Comparison of ENCODE assay signal across 12 cellular contexts in the genomic region with DNA sequence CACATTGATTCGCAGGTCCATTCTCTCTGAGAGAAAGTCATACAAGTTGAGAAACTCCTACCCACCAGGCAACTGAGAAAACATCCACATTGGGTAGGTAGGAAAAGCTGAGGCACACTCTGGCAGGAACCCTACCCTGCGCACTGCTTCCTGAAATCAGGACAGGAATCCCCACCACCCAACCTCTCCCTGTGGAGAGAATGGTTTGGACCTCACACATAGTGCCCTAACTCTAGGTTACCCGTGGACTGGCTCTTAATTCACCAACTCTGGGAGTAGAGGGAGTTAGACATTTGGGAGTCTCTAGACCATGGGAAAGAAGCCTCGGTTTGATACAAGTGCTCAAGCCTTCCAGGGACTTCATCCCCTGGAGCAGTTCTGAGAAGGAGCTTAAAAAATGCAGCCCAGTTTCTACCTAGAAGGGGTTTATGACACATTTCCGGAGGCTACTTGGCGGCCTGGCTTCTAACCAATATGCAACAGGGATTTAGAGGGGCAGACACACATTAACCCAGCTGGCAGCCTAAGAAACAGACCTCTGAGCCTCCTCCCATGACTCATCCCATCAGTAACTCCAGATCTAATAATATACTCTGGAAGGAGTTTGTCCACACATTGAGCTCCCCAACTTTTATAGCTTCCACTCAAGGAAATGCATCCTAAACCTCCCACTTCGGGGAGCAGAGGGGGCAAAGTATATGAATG.
DNase-seq lines count a peak whose midpoint lies in the region; ATAC-seq and TF ChIP-seq lines count a peak whose summit lies in the region.
"Had no signal": no experiment of that assay in that cellular context is flagged by ENCODE, and none has a peak within 500 bp of the region (broad histone marks: within the 10 kb centered on the region; RNA-seq: fewer than 3 reads in every experiment).

No MANE protein-coding gene starts in this region.

- TF ChIP-seq POLR2A in esophagus muscularis mucosa (IDR thresholded peaks at IDR 0.05; ENCODE audit: low read depth): no peak
- TF ChIP-seq POLR2A in erythroblast (IDR thresholded peaks at IDR 0.05; ENCODE audit: low read length): no peak

- H3K27me3 ChIP-seq in PC-3 (ENCODE audit: low read length) (no peaks in the 10 kb centered on the region), skeletal muscle satellite cell (ENCODE audit: control insufficient read depth, insufficient read depth, low read length) (no peaks in the 10 kb centered on the region), esophagus muscularis mucosa (no peaks in the 10 kb centered on the region)
- H3K27me3 ChIP-seq: uterus had no signal

- no peak overlapping the region for H3K27ac ChIP-seq in PC-3 (ENCODE audit: low read length)
- no peak overlapping the region for H3K27ac ChIP-seq in esophagus muscularis mucosa (replicated peaks in 1 of 4)
- H3K27ac ChIP-seq: uterus had no signal

- ATAC-seq in PC-3 (no peak), esophagus mucosa (peak; percentile 36)

- peak; percentile 57 for DNase-seq in GM04503 (ENCODE audit: low read depth)
- peak; percentile 32 for DNase-seq in PC-3
- no peak for DNase-seq in esophagus muscularis mucosa (ENCODE audit: extremely low spot score)
- no peak for DNase-seq in NCI-H2029 (lab: John Stamatoyannopoulos, UW)
- DNase-seq in erythroblast (lab: John Stamatoyannopoulos, UW): no peak
- DNase-seq in cerebellum (ENCODE audit: low spot score): no peak
- DNase-seq: DMS53, retina, SIG-M5, uterus had no signal

- no peaks in the 10 kb centered on the region for H3K9me2 ChIP-seq in PC-3 (replicated peaks; ENCODE audit: low read length)

- WGBS in esophagus muscularis mucosa: 96% methylated on average over 7 of the region's 7 CpGs

- H3K4me1 ChIP-seq in PC-3 (ENCODE audit: insufficient read depth, low read length) (peaks cover 8% of the 10 kb centered on the region; the same call in 1 of the 2 replicates), skeletal muscle satellite cell (ENCODE audit: control insufficient read depth, insufficient read depth, low read length) (peaks cover 34% of the 10 kb centered on the region), esophagus muscularis mucosa (no peaks in the 10 kb centered on the region)
- H3K4me1 ChIP-seq: uterus had no signal

- BruUV-seq in PC-3 (replicated peaks; lab: Mats Ljungman, UMichigan): no TSS peak

- H2AFZ ChIP-seq in PC-3 (ENCODE audit: low read length): no peak overlapping the region

- no peak for TF ChIP-seq CTCF in PC-3 (conservative IDR thresholded peaks at IDR 0.05; ENCODE audit: low read depth, low read length)
- no peak for TF ChIP-seq CTCF in esophagus muscularis mucosa (IDR thresholded peaks at IDR 0.05)

- H3K9ac ChIP-seq in PC-3 (ENCODE audit: low read length): no peak overlapping the region
- H3K9ac ChIP-seq in skeletal muscle satellite cell (ENCODE audit: low read depth, low read length): no peak overlapping the region

- H3K36me3 ChIP-seq in PC-3 (ENCODE audit: low read depth, low read length): no peaks in the 10 kb centered on the region
- H3K36me3 ChIP-seq in skeletal muscle satellite cell (ENCODE audit: insufficient read depth, low read length): no peaks in the 10 kb centered on the region
- H3K36me3 ChIP-seq in esophagus muscularis mucosa: no peaks in the 10 kb centered on the region
- H3K36me3 ChIP-seq: uterus had no signal

- CTCF ChIA-PET in PC-3 (lab: Charles Lee): no interaction called here

- H3K4me3 ChIP-seq in PC-3 (ENCODE audit: low read length) (no peak overlapping the region), skeletal muscle satellite cell (ENCODE audit: low read length) (no peak overlapping the region), esophagus muscularis mucosa (no peak overlapping the region)
- H3K4me3 ChIP-seq: uterus had no signal

- H3K79me2 ChIP-seq in PC-3 (ENCODE audit: low read length): no peaks in the 10 kb centered on the region

- TF ChIP-seq EP300 in esophagus muscularis mucosa (IDR thresholded peaks at IDR 0.05): no peak

- no peaks in the 10 kb centered on the region for H3K9me3 ChIP-seq in PC-3 (ENCODE audit: low read length)
- no peaks in the 10 kb centered on the region for H3K9me3 ChIP-seq in skeletal muscle satellite cell (replicated peaks; ENCODE audit: low read length)
- H3K9me3 ChIP-seq in esophagus muscularis mucosa: no peaks in the 10 kb centered on the region
- H3K9me3 ChIP-seq: uterus had no signal

- intact Hi-C loops in PC-3 (cut with micrococcal nuclease): no loop called here
- intact Hi-C loops in esophagus muscularis mucosa (cut with DNase I): no loop called here

- H3K4me2 ChIP-seq in PC-3 (ENCODE audit: low read length): no peak overlapping the region
- peak overlapping the region; percentile 47 for H3K4me2 ChIP-seq in skeletal muscle satellite cell (ENCODE audit: low read length)

- no peaks in the 10 kb centered on the region for H3F3A ChIP-seq in PC-3 (ENCODE audit: low read length, unreplicated experiment)

- H4K20me1 ChIP-seq in PC-3 (ENCODE audit: low read length): no peaks in the 10 kb centered on the region

- POLR2A ChIA-PET in PC-3 (lab: Charles Lee; ENCODE audit: unreplicated experiment): no interaction called here

Comparison
In these comparisons a context has a peak if more than half of its experiments do, and no peak if none do; other contexts are left out.
1. DNase-seq: peak in GM04503 (single experiment) and PC-3 (single experiment); none in esophagus muscularis mucosa (single experiment), NCI-H2029 (single experiment), erythroblast (0 of 2) and cerebellum (single experiment).